18 cellular contexts compared by ENCODE assay signal in the genomic region with DNA sequence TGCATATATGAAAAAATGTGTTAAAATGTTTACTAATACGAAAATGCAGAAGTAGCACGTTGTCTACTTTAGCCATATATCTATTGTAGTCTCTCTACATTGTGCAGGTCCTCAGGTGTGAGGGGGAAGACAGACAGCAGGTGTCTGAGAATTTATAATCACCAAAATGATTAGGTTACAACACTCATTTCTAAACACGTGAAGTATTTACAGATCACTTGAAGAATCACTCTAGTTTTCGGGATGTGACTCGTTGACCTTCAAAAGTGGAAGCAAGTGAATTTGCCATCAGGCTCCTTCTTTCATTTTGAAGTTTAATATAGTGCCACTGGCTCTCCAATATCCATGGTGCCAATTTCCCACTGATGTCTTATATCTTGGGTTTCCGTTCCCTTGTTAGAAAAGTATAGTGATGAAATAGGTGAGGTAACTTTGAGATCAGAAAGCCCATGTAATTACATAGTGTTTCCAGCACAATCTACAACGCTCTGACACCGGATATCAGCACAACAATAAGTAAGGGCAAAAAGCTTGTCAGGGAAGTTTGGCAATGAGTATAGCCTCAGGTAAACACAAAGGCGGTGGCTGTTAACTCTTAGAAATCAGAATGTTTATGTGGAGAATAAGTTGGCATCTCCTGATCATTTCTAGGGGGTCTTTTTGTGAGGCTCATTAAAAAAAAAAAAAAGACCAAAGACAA. TPM values are rescaled to one million over a fixed set of nuclear protein-coding genes. Genes with fewer than 3 reads are reported as not detected.
DNase-seq lines count a peak whose midpoint lies in the region; ATAC-seq and TF ChIP-seq lines count a peak whose summit lies in the region.
"Had no signal": no experiment of that assay in that cellular context is flagged by ENCODE, and none has a peak within 500 bp of the region (broad histone marks: within the 10 kb centered on the region; RNA-seq: fewer than 3 reads in every experiment).

No MANE protein-coding gene starts in this region.

- H3K4me3 ChIP-seq in naive thymus-derived CD4-positive, alpha-beta T cell (ENCODE audit: low read length) = no peak overlapping the region
- H3K4me3 ChIP-seq: SJCRH30 had no signal

- CTCF ChIA-PET in activated CD8-positive, alpha-beta T cell treated with anti-CD3 and anti-CD28 coated beads for 36 hours (lab: Charles Lee) = no interaction called here
- CTCF ChIA-PET in activated CD8-positive, alpha-beta T cell treated with anti-CD3 and anti-CD28 coated beads, Interleukin-2, amount 10 ng/mL, durations not matched to agents 7 days and 5 days (lab: Charles Lee) = interaction anchor here (0.7 to 1.5 kb wide), 4 partner anchors 10 to 116 kb away, joined by 3 to 4 read pairs (median 4); no protein-coding TSS in a partner anchor
- CTCF ChIA-PET in naive thymus-derived CD4-positive, alpha-beta T cell (lab: Charles Lee) = no interaction called here

- peak; percentile 14 for DNase-seq in activated CD8-positive, alpha-beta T cell treated with anti-CD3 and anti-CD28 coated beads for 36 hours
- DNase-seq in activated CD8-positive, alpha-beta T cell treated with anti-CD3 and anti-CD28 coated beads, Interleukin-2, amount 10 ng/mL, durations not matched to agents 7 days and 5 days = no peak
- DNase-seq in NCI-H1105 treated with DMSO at 0.1 percent for 48 hours (lab: John Stamatoyannopoulos, UW) (peak; percentile 47), NCI-H748 (lab: John Stamatoyannopoulos, UW; ENCODE audit: unreplicated experiment) (peak; percentile 85), nephron progenitor cell (no peak), middle frontal gyrus (ENCODE audit: extremely low spot score, low spot score) (no peak), amniotic stem cell (lab: John Stamatoyannopoulos, UW) (no peak)
- no peak for DNase-seq in naive thymus-derived CD4-positive, alpha-beta T cell
- DNase-seq: activated naive CD4-positive, alpha-beta T cell treated with Interleukin-2 at 50 U/mL for 16 hours; brain microvascular endothelial cell; Caco-2; dermis blood vessel endothelial cell; immature natural killer cell; NCI-H1694; SJCRH30 had no signal

- ATAC-seq in activated CD8-positive, alpha-beta T cell treated with anti-CD3 and anti-CD28 coated beads for 36 hours = peak; percentile 64
- no peak for ATAC-seq in activated CD8-positive, alpha-beta T cell treated with anti-CD3 and anti-CD28 coated beads, Interleukin-2, amount 10 ng/mL, durations not matched to agents 7 days and 5 days
- ATAC-seq in naive thymus-derived CD4-positive, alpha-beta T cell = no peak
- ATAC-seq: esophagus mucosa had no signal

- H3K9me3 Mint-ChIP-seq in activated CD8-positive, alpha-beta T cell treated with anti-CD3 and anti-CD28 coated beads for 36 hours = peaks cover 5% of the 10 kb centered on the region
- peaks cover 13% of the 10 kb centered on the region for H3K9me3 Mint-ChIP-seq in activated CD8-positive, alpha-beta T cell treated with anti-CD3 and anti-CD28 coated beads, Interleukin-2, amount 10 ng/mL, durations not matched to agents 7 days and 5 days (ENCODE audit: insufficient read depth)
- peaks cover 11% of the 10 kb centered on the region for H3K9me3 Mint-ChIP-seq in nephron progenitor cell
- peaks cover 0 to 17% (median 3%) of the 10 kb centered on the region in 11 donors for H3K9me3 Mint-ChIP-seq in naive thymus-derived CD4-positive, alpha-beta T cell

- H3K4me1 ChIP-seq in naive thymus-derived CD4-positive, alpha-beta T cell (ENCODE audit: control insufficient read depth in 2 of 2, insufficient read depth in 2 of 2, low read length in 2 of 2) = no peaks in the 10 kb centered on the region

- no peak for TF ChIP-seq CTCF in activated CD8-positive, alpha-beta T cell treated with anti-CD3 and anti-CD28 coated beads for 36 hours (IDR thresholded peaks at IDR 0.05)
- no peak for TF ChIP-seq CTCF in nephron progenitor cell (IDR thresholded peaks at IDR 0.05)

- POLR2A ChIA-PET in activated CD8-positive, alpha-beta T cell treated with anti-CD3 and anti-CD28 coated beads for 36 hours (lab: Charles Lee) = no interaction called here
- POLR2A ChIA-PET in activated CD8-positive, alpha-beta T cell treated with anti-CD3 and anti-CD28 coated beads, Interleukin-2, amount 10 ng/mL, durations not matched to agents 7 days and 5 days (lab: Charles Lee) = no interaction called here
- POLR2A ChIA-PET in naive thymus-derived CD4-positive, alpha-beta T cell (lab: Charles Lee) = no interaction called here

- intact Hi-C loops in activated CD8-positive, alpha-beta T cell treated with anti-CD3 and anti-CD28 coated beads for 36 hours (cut with micrococcal nuclease) = loop anchor here (5.0 kb wide), 1 partner anchor 33 kb away; no protein-coding TSS in a partner anchor
- intact Hi-C loops in naive thymus-derived CD4-positive, alpha-beta T cell (cut with micrococcal nuclease) = no loop called here

- no peaks in the 10 kb centered on the region for H3K27me3 ChIP-seq in naive thymus-derived CD4-positive, alpha-beta T cell (ENCODE audit: control insufficient read depth in 2 of 2, insufficient read depth in 2 of 2, low read length in 2 of 2)
- H3K27me3 ChIP-seq: brain microvascular endothelial cell, SJCRH30 had no signal

- no peaks in the 10 kb centered on the region for H3K9me3 ChIP-seq in naive thymus-derived CD4-positive, alpha-beta T cell (ENCODE audit: control insufficient read depth in 2 of 3, low read length in 3 of 3)
- H3K9me3 ChIP-seq: SJCRH30 had no signal

- H3K36me3 ChIP-seq in naive thymus-derived CD4-positive, alpha-beta T cell (ENCODE audit: control insufficient read depth in 2 of 3, insufficient read depth in 3 of 3, low read length in 3 of 3) = no peaks in the 10 kb centered on the region
- H3K36me3 ChIP-seq: brain microvascular endothelial cell, SJCRH30 had no signal

- H3K27ac ChIP-seq in naive thymus-derived CD4-positive, alpha-beta T cell (ENCODE audit: low read depth, low read length) = no peak overlapping the region
- H3K27ac ChIP-seq: brain microvascular endothelial cell, SJCRH30 had no signal

- H3K4me1 Mint-ChIP-seq in activated CD8-positive, alpha-beta T cell treated with anti-CD3 and anti-CD28 coated beads for 36 hours (ENCODE audit: low read depth) = peaks cover 27% of the 10 kb centered on the region
- peaks cover 30% of the 10 kb centered on the region for H3K4me1 Mint-ChIP-seq in activated CD8-positive, alpha-beta T cell treated with anti-CD3 and anti-CD28 coated beads, Interleukin-2, amount 10 ng/mL, durations not matched to agents 7 days and 5 days (ENCODE audit: low read depth)
- no peaks in the 10 kb centered on the region for H3K4me1 Mint-ChIP-seq in nephron progenitor cell
- H3K4me1 Mint-ChIP-seq in naive thymus-derived CD4-positive, alpha-beta T cell = peaks cover 0 to 36% (median 0%) of the 10 kb centered on the region in 7 donors
- H3K4me1 Mint-ChIP-seq: nephron had no signal

- no peak overlapping the region for H3K4me3 Mint-ChIP-seq in activated CD8-positive, alpha-beta T cell treated with anti-CD3 and anti-CD28 coated beads for 36 hours
- no peak overlapping the region for H3K4me3 Mint-ChIP-seq in activated CD8-positive, alpha-beta T cell treated with anti-CD3 and anti-CD28 coated beads, Interleukin-2, amount 10 ng/mL, durations not matched to agents 7 days and 5 days
- no peak overlapping the region for H3K4me3 Mint-ChIP-seq in nephron progenitor cell
- no peak overlapping the region for H3K4me3 Mint-ChIP-seq in naive thymus-derived CD4-positive, alpha-beta T cell
- H3K4me3 Mint-ChIP-seq: immature natural killer cell, nephron had no signal

- no peaks in the 10 kb centered on the region for H3K36me3 Mint-ChIP-seq in activated CD8-positive, alpha-beta T cell treated with anti-CD3 and anti-CD28 coated beads for 36 hours (ENCODE audit: low read depth)
- peaks cover 24% of the 10 kb centered on the region for H3K36me3 Mint-ChIP-seq in activated CD8-positive, alpha-beta T cell treated with anti-CD3 and anti-CD28 coated beads, Interleukin-2, amount 10 ng/mL, durations not matched to agents 7 days and 5 days (ENCODE audit: low read depth)
- H3K36me3 Mint-ChIP-seq in nephron progenitor cell (ENCODE audit: low read depth) = peaks cover 4% of the 10 kb centered on the region
- H3K36me3 Mint-ChIP-seq in naive thymus-derived CD4-positive, alpha-beta T cell = peaks cover 0 to 31% (median 0%) of the 10 kb centered on the region in 5 donors

- H3K27ac Mint-ChIP-seq in activated CD8-positive, alpha-beta T cell treated with anti-CD3 and anti-CD28 coated beads for 36 hours = no peak overlapping the region
- no peak overlapping the region for H3K27ac Mint-ChIP-seq in activated CD8-positive, alpha-beta T cell treated with anti-CD3 and anti-CD28 coated beads, Interleukin-2, amount 10 ng/mL, durations not matched to agents 7 days and 5 days
- H3K27ac Mint-ChIP-seq in nephron progenitor cell = peak overlapping the region; percentile 47
- H3K27ac Mint-ChIP-seq in naive thymus-derived CD4-positive, alpha-beta T cell = peak overlapping the region in 1 of 9 donors; percentile 38
- H3K27ac Mint-ChIP-seq: IgD-negative memory B cell, immature natural killer cell, nephron had no signal

- H3K27me3 Mint-ChIP-seq in activated CD8-positive, alpha-beta T cell treated with anti-CD3 and anti-CD28 coated beads for 36 hours = no peaks in the 10 kb centered on the region
- no peaks in the 10 kb centered on the region for H3K27me3 Mint-ChIP-seq in activated CD8-positive, alpha-beta T cell treated with anti-CD3 and anti-CD28 coated beads, Interleukin-2, amount 10 ng/mL, durations not matched to agents 7 days and 5 days (ENCODE audit: low read depth)
- peaks cover 4% of the 10 kb centered on the region for H3K27me3 Mint-ChIP-seq in nephron progenitor cell (ENCODE audit: low read depth, poor library complexity)
- H3K27me3 Mint-ChIP-seq in naive thymus-derived CD4-positive, alpha-beta T cell = no peaks in the 10 kb centered on the region
- H3K27me3 Mint-ChIP-seq: IgD-negative memory B cell had no signal

RNA-seq across cellular contexts. Expression of gene SP4, which starts 57.5 kb away (rescaled TPM):
- total RNA-seq in activated CD8-positive, alpha-beta T cell treated with anti-CD3 and anti-CD28 coated beads for 36 hours = 10 to 100 TPM; 22.3 to 23.6 TPM
- 10 to 100 TPM; 37.0 to 38.2 TPM for total RNA-seq in activated CD8-positive, alpha-beta T cell treated with anti-CD3 and anti-CD28 coated beads, Interleukin-2, amount 10 ng/mL, durations not matched to agents 7 days and 5 days
- 10 to 100 TPM; 41.9 to 48.5 (median 45.8) TPM for total RNA-seq in naive thymus-derived CD4-positive, alpha-beta T cell
- 10 to 100 TPM; 13.6 to 15.9 TPM for polyA plus RNA-seq in naive thymus-derived CD4-positive, alpha-beta T cell

Comparison
In these comparisons a context has a peak if more than half of its experiments do, and no peak if none do; other contexts are left out.
1. DNase-seq: peak in activated CD8-positive, alpha-beta T cell treated with anti-CD3 and anti-CD28 coated beads for 36 hours (single experiment), NCI-H1105 treated with DMSO at 0.1 percent for 48 hours (single experiment) and NCI-H748 (single experiment); none in activated CD8-positive, alpha-beta T cell treated with anti-CD3 and anti-CD28 coated beads, Interleukin-2, amount 10 ng/mL, durations not matched to agents 7 days and 5 days (single experiment), nephron progenitor cell (single experiment), middle frontal gyrus (single experiment), naive thymus-derived CD4-positive, alpha-beta T cell (0 of 9) and amniotic stem cell (single experiment).